In genomic region chr4:119731146-119731742, GRCh38 we compare ENCODE assay signal across 26 cellular contexts.
A peak's percentile ranks its signal among the peaks of the same experiment; 100 is the strongest.
DNase-seq lines count a peak whose midpoint lies in the region; ATAC-seq and TF ChIP-seq lines count a peak whose summit lies in the region.
"Had no signal": no experiment of that assay in that cellular context is flagged by ENCODE, and none has a peak within 500 bp of the region (broad histone marks: within the 10 kb centered on the region; RNA-seq: fewer than 3 reads in every experiment).

No MANE protein-coding gene starts in this region.

- DNase-seq in HCEC 1CT (peak; percentile 8), adipocyte (ENCODE audit: low read depth) (peak; percentile 41), fibroblast of the aortic adventitia (ENCODE audit: low read depth) (peak; percentile 37), Peyer's patch (no peak)
- DNase-seq in activated naive CD4-positive, alpha-beta T cell treated with anti-CD3 and anti-CD28 coated beads, Interleukin-2, amount 50 U/mL, for 16 hours, result no peak
- DNase-seq: activated CD4-positive, alpha-beta T cell treated with anti-CD3 and anti-CD28 coated beads, Interleukin-2, amount 10 ng/mL, durations not matched to agents 7 days and 5 days; activated CD8-positive, alpha-beta memory T cell treated with anti-CD3 and anti-CD28 coated beads, Interleukin-2, amount 50 U/mL, for 4 hours; activated effector memory CD4-positive, alpha-beta T cell treated with anti-CD3 and anti-CD28 coated beads, Interleukin-2, amount 50 U/mL, for 16 hours; amniotic stem cell; CD8-positive, alpha-beta memory T cell; DMS53; erythroblast; glutamatergic neuron; midbrain; NCI-H1105 treated with DMSO at 0.1 percent for 48 hours; NCI-H526 treated with DMSO at 0.1 percent for 48 hours; SHP77; spleen; stimulated activated CD4-positive, alpha-beta T cell treated with anti-CD3 and anti-CD28 coated beads, Interleukin-4, amount 100 ng/mL, for 4 hours; stimulated activated naive CD8-positive, alpha-beta T cell treated with anti-CD3 and anti-CD28 coated beads, Interleukin-15, amount 100 ng/mL, for 72 hours; T-helper 17 cell; upper lobe of left lung had no signal

- H3K9ac ChIP-seq in adipocyte (ENCODE audit: low read length), result no peak overlapping the region
- peak overlapping the region; percentile 55 for H3K9ac ChIP-seq in skeletal muscle satellite cell (ENCODE audit: low read depth, low read length)

- no peak overlapping the region for H3K4me2 ChIP-seq in skeletal muscle satellite cell (ENCODE audit: low read length)

- H3K27ac ChIP-seq in Peyer's patch, result peak overlapping the region in 1 of 4 donors; percentile 1
- H3K27ac ChIP-seq: spleen had no signal

- ATAC-seq in HG02798 (IDR thresholded peaks at IDR 0.05; ENCODE audit: poor library complexity, unreplicated experiment) (no peak), HG02981 (IDR thresholded peaks at IDR 0.05; ENCODE audit: unreplicated experiment) (no peak)
- ATAC-seq: GM12878; stimulated activated naive CD8-positive, alpha-beta T cell treated with anti-CD3 and anti-CD28 coated beads, Interleukin-15, amount 100 ng/mL, for 72 hours; T-helper 17 cell had no signal

- no peaks in the 10 kb centered on the region for H3K27me3 ChIP-seq in adipocyte (replicated peaks; ENCODE audit: control insufficient read depth, insufficient read depth, low read length)
- no peaks in the 10 kb centered on the region for H3K27me3 ChIP-seq in skeletal muscle satellite cell (ENCODE audit: control insufficient read depth, insufficient read depth, low read length)
- H3K27me3 ChIP-seq in Peyer's patch, result no peaks in the 10 kb centered on the region
- H3K27me3 ChIP-seq: spleen, upper lobe of left lung had no signal

- TF ChIP-seq CTCF in fibroblast of the aortic adventitia (IDR thresholded peaks at IDR 0.05; ENCODE audit: insufficient read depth, low read length), result no peak
- no peak for TF ChIP-seq CTCF in Peyer's patch (IDR thresholded peaks at IDR 0.05)

- H3K4me3 ChIP-seq in adipocyte (ENCODE audit: low read length) (no peak overlapping the region), fibroblast of the aortic adventitia (ENCODE audit: low read depth, low read length) (no peak overlapping the region), skeletal muscle satellite cell (ENCODE audit: low read length) (no peak overlapping the region), Peyer's patch (no peak overlapping the region)
- H3K4me3 ChIP-seq: GM12878, spleen, upper lobe of left lung had no signal

- no peak for TF ChIP-seq POLR2A in Peyer's patch (IDR thresholded peaks at IDR 0.05)

- H3K36me3 ChIP-seq in adipocyte (ENCODE audit: control insufficient read depth, insufficient read depth, low read length, severe bottlenecking) (no peaks in the 10 kb centered on the region), skeletal muscle satellite cell (ENCODE audit: insufficient read depth, low read length) (no peaks in the 10 kb centered on the region), Peyer's patch (no peaks in the 10 kb centered on the region)
- H3K36me3 ChIP-seq: spleen, upper lobe of left lung had no signal

- H3K4me1 ChIP-seq in adipocyte (ENCODE audit: control insufficient read depth, insufficient read depth, low read length) (peaks cover 64% of the 10 kb centered on the region), skeletal muscle satellite cell (ENCODE audit: control insufficient read depth, insufficient read depth, low read length) (peaks cover 71% of the 10 kb centered on the region), Peyer's patch (peaks cover 0 to 16% (median 0%) of the 10 kb centered on the region in 4 donors)
- H3K4me1 ChIP-seq: spleen had no signal

- H3K9me3 ChIP-seq in adipocyte (ENCODE audit: control insufficient read depth, low read length), result no peaks in the 10 kb centered on the region
- no peaks in the 10 kb centered on the region for H3K9me3 ChIP-seq in skeletal muscle satellite cell (replicated peaks; ENCODE audit: low read length)
- H3K9me3 ChIP-seq in Peyer's patch, result no peaks in the 10 kb centered on the region
- H3K9me3 ChIP-seq: spleen, upper lobe of left lung had no signal

Comparison
In these comparisons a context has a peak if more than half of its experiments do, and no peak if none do; other contexts are left out.
1. DNase-seq: peak in HCEC 1CT (single experiment), adipocyte (single experiment) and fibroblast of the aortic adventitia (single experiment); none in activated naive CD4-positive, alpha-beta T cell treated with anti-CD3 and anti-CD28 coated beads, Interleukin-2, amount 50 U/mL, for 16 hours (single experiment) and Peyer's patch (0 of 3).